In genomic region chr6:70413829-70414494, GRCh38 we compare ENCODE assay signal across 8 cellular contexts. TPM values are rescaled to one million over a fixed set of nuclear protein-coding genes. Genes with fewer than 3 reads are reported as not detected.
DNase-seq lines count a peak whose midpoint lies in the region; ATAC-seq, FAIRE-seq and TF ChIP-seq lines count a peak whose summit lies in the region.

No MANE protein-coding gene starts in this region.

- ATAC-seq in GM18861 (IDR thresholded peaks at IDR 0.05; ENCODE audit: unreplicated experiment) (peak; percentile 7), HG03103 (IDR thresholded peaks at IDR 0.05; ENCODE audit: low read depth, unreplicated experiment) (peak; percentile 14), PC-3 (peak; percentile 34)
- ATAC-seq in stimulated activated naive B cell treated with anti-CD40 and anti-IgM and Interleukin-4, amounts not matched to agents 10 μg/mL and 1 μg/mL and 100 μg/mL, for 72 hours (replicated peaks) = peak; percentile 41

- no peak for FAIRE-seq in bronchial epithelial cell (lab: Jason Lieb, UNC)

- TF ChIP-seq CTCF in CD14-positive monocyte (IDR thresholded peaks at IDR 0.05) (no peak), PC-3 (conservative IDR thresholded peaks at IDR 0.05; ENCODE audit: low read depth, low read length) (no peak), bronchial epithelial cell (IDR thresholded peaks at IDR 0.05; ENCODE audit: insufficient read depth, low read length, severe bottlenecking) (no peak), kidney epithelial cell (IDR thresholded peaks at IDR 0.05; ENCODE audit: insufficient read depth, low read length, poor library complexity, severe bottlenecking) (no peak)

- peaks cover 0 to 3% (median 0%) of the 10 kb centered on the region in 7 donors for H3K9me3 Mint-ChIP-seq in CD14-positive monocyte
- no peaks in the 10 kb centered on the region for H3K9me3 Mint-ChIP-seq in stimulated activated naive B cell treated with anti-CD40 and anti-IgM and Interleukin-4, amounts not matched to agents 10 μg/mL and 1 μg/mL and 100 μg/mL, for 72 hours

- H3K36me3 ChIP-seq in PC-3 (ENCODE audit: low read depth, low read length) = no peaks in the 10 kb centered on the region
- peaks cover 8% of the 10 kb centered on the region for H3K36me3 ChIP-seq in bronchial epithelial cell (ENCODE audit: control insufficient read depth, insufficient read depth, low read length)
- H3K36me3 ChIP-seq in kidney epithelial cell (ENCODE audit: control insufficient read depth, insufficient read depth, low read length) = no peaks in the 10 kb centered on the region

- intact Hi-C loops in CD14-positive monocyte (cut with micrococcal nuclease) (loop anchor here in 1 of 2 donors (10.0 kb wide), 1 partner anchor 261 kb away; no protein-coding TSS in a partner anchor), PC-3 (cut with micrococcal nuclease) (loop anchor here (1.0 to 5.0 kb wide), 3 partner anchors 15 to 273 kb away; no protein-coding TSS in a partner anchor)

- POLR2A ChIA-PET in PC-3 (lab: Charles Lee; ENCODE audit: unreplicated experiment) = interaction anchor here (0.6 kb wide), 2 partner anchors 15 to 93 kb away, joined by 3 read pairs; no protein-coding TSS in a partner anchor

- peak overlapping the region; percentile 38 to 96 (median 88) for H3K27ac Mint-ChIP-seq in CD14-positive monocyte
- peak overlapping the region; percentile 87 for H3K27ac Mint-ChIP-seq in stimulated activated naive B cell treated with anti-CD40 and anti-IgM and Interleukin-4, amounts not matched to agents 10 μg/mL and 1 μg/mL and 100 μg/mL, for 72 hours

- H4K20me1 ChIP-seq in PC-3 (ENCODE audit: low read length) = no peaks in the 10 kb centered on the region

- peaks cover 41% of the 10 kb centered on the region for H3K79me2 ChIP-seq in PC-3 (ENCODE audit: low read length)

- no peak overlapping the region for H3K27ac ChIP-seq in PC-3 (ENCODE audit: low read length)

- H3K4me2 ChIP-seq in PC-3 (ENCODE audit: low read length) = peak overlapping the region; percentile 82

- H3K4me3 Mint-ChIP-seq in CD14-positive monocyte = peak overlapping the region; percentile 100
- H3K4me3 Mint-ChIP-seq in stimulated activated naive B cell treated with anti-CD40 and anti-IgM and Interleukin-4, amounts not matched to agents 10 μg/mL and 1 μg/mL and 100 μg/mL, for 72 hours = peak overlapping the region; percentile 86 to 92

- peaks cover 27% of the 10 kb centered on the region for H3K4me1 Mint-ChIP-seq in CD14-positive monocyte
- H3K4me1 Mint-ChIP-seq in stimulated activated naive B cell treated with anti-CD40 and anti-IgM and Interleukin-4, amounts not matched to agents 10 μg/mL and 1 μg/mL and 100 μg/mL, for 72 hours = peaks cover 11 to 28% of the 10 kb centered on the region in 2 donors

- H3K36me3 Mint-ChIP-seq in CD14-positive monocyte = peaks cover 12 to 15% of the 10 kb centered on the region in 2 donors
- H3K36me3 Mint-ChIP-seq in stimulated activated naive B cell treated with anti-CD40 and anti-IgM and Interleukin-4, amounts not matched to agents 10 μg/mL and 1 μg/mL and 100 μg/mL, for 72 hours = peaks cover 6 to 15% of the 10 kb centered on the region in 2 donors

- H3K4me3 ChIP-seq in PC-3 (ENCODE audit: low read length) = peak overlapping the region; percentile 90
- peak overlapping the region; percentile 93 for H3K4me3 ChIP-seq in bronchial epithelial cell (ENCODE audit: low read depth, low read length)
- H3K4me3 ChIP-seq in kidney epithelial cell (ENCODE audit: low read depth, low read length) = peak overlapping the region; percentile 95

- H3K9me2 ChIP-seq in PC-3 (replicated peaks; ENCODE audit: low read length) = no peaks in the 10 kb centered on the region

- CTCF ChIA-PET in PC-3 (lab: Charles Lee) = interaction anchor here (0.8 to 1.5 kb wide), 2 partner anchors 45 to 271 kb away, joined by 4 to 7 read pairs; no protein-coding TSS in a partner anchor

- peak overlapping the region; percentile 70 for H3K9ac ChIP-seq in PC-3 (ENCODE audit: low read length)

- H3K27me3 Mint-ChIP-seq in CD14-positive monocyte (ENCODE audit: low read depth in 3 of 3) = peaks cover 0 to 9% (median 2%) of the 10 kb centered on the region in 3 donors
- no peaks in the 10 kb centered on the region for H3K27me3 Mint-ChIP-seq in stimulated activated naive B cell treated with anti-CD40 and anti-IgM and Interleukin-4, amounts not matched to agents 10 μg/mL and 1 μg/mL and 100 μg/mL, for 72 hours

- no peaks in the 10 kb centered on the region for H3F3A ChIP-seq in PC-3 (ENCODE audit: low read length, unreplicated experiment)

- H3K27me3 ChIP-seq in PC-3 (ENCODE audit: low read length) (no peaks in the 10 kb centered on the region), bronchial epithelial cell (ENCODE audit: control insufficient read depth, insufficient read depth, low read length) (no peaks in the 10 kb centered on the region), kidney epithelial cell (ENCODE audit: control insufficient read depth, insufficient read depth, low read length) (no peaks in the 10 kb centered on the region)

- peak; percentile 46 for DNase-seq in CD14-positive monocyte (ENCODE audit: low spot score)
- peak; percentile 12 for DNase-seq in PC-3
- peak; percentile 21 for DNase-seq in bronchial epithelial cell (ENCODE audit: low read depth)
- no peak for DNase-seq in kidney epithelial cell (ENCODE audit: low read depth)
- peak; percentile 33 for DNase-seq in stimulated activated naive B cell treated with anti-CD40 and anti-IgM and Interleukin-4, amounts not matched to agents 10 μg/mL and 1 μg/mL and 100 μg/mL, for 72 hours
- DNase-seq in amniotic stem cell (lab: John Stamatoyannopoulos, UW) = no peak

- H3K4me1 ChIP-seq in PC-3 (ENCODE audit: insufficient read depth, low read length) = peaks cover 14% of the 10 kb centered on the region

- peak overlapping the region; percentile 94 for H2AFZ ChIP-seq in PC-3 (ENCODE audit: low read length)

- H3K9me3 ChIP-seq in PC-3 (ENCODE audit: low read length) = no peaks in the 10 kb centered on the region

- BruUV-seq in PC-3 (replicated peaks; lab: Mats Ljungman, UMichigan) = no TSS peak

RNA-seq across cellular contexts. Expression of gene FAM135A, which starts 0.7 kb away (rescaled TPM):
- 1 to 10 TPM; 4.1 to 5.4 TPM for polyA plus RNA-seq in CD14-positive monocyte
- total RNA-seq in PC-3 (2014; rRNA removed) (15.5 and 18.1 TPM in 2 replicates), bronchial epithelial cell (61.6 and 82.2 TPM in 2 replicates), kidney epithelial cell (19.8 and 21.0 TPM in 2 replicates)

Comparison
In these comparisons a context has a peak if more than half of its experiments do, and no peak if none do; other contexts are left out.
1. DNase-seq: peak in CD14-positive monocyte (single experiment), PC-3 (single experiment), bronchial epithelial cell (single experiment) and stimulated activated naive B cell treated with anti-CD40 and anti-IgM and Interleukin-4, amounts not matched to agents 10 μg/mL and 1 μg/mL and 100 μg/mL, for 72 hours (single experiment); none in kidney epithelial cell (single experiment) and amniotic stem cell (single experiment).
2. Peak in every context shown above with its lines, with median percentiles within 50 percentile points of each other: ATAC-seq and H3K4me3 ChIP-seq.